2 cellular contexts compared by ENCODE assay signal in genomic region chr4:162131256-162131655, GRCh38.
TF ChIP-seq lines count a peak whose summit lies in the region.

No MANE protein-coding gene starts in this region.

TF ChIP-seq in SK-N-SH, 30 proteins besides CTCF, POLR2A, EP300 and RAD21 (continued from another document):
- TF ChIP-seq, protein P1, sequence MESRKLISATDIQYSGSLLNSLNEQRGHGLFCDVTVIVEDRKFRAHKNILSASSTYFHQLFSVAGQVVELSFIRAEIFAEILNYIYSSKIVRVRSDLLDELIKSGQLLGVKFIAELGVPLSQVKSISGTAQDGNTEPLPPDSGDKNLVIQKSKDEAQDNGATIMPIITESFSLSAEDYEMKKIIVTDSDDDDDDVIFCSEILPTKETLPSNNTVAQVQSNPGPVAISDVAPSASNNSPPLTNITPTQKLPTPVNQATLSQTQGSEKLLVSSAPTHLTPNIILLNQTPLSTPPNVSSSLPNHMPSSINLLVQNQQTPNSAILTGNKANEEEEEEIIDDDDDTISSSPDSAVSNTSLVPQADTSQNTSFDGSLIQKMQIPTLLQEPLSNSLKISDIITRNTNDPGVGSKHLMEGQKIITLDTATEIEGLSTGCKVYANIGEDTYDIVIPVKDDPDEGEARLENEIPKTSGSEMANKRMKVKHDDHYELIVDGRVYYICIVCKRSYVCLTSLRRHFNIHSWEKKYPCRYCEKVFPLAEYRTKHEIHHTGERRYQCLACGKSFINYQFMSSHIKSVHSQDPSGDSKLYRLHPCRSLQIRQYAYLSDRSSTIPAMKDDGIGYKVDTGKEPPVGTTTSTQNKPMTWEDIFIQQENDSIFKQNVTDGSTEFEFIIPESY (IDR thresholded peaks at IDR 0.05; ENCODE audit: borderline replicate concordance, low read depth) = no peak
- TF ChIP-seq POLR2AphosphoS5 (IDR thresholded peaks at IDR 0.05; ENCODE audit: low read depth, low read length) = no peak
- no peak for TF ChIP-seq CHD2 (IDR thresholded peaks at IDR 0.05; ENCODE audit: low read length, partially characterized antibody)
- no peak for TF ChIP-seq FOXM1 (IDR thresholded peaks at IDR 0.05; ENCODE audit: low read depth)
- no peak for TF ChIP-seq ELF1 (IDR thresholded peaks at IDR 0.05)

TF ChIP-seq in SK-N-SH treated with all-trans-retinoic acid at 6 μM for 48 hours, 23 proteins besides CTCF, POLR2A, EP300 and RAD21 (continued from another document):
- no peak for TF ChIP-seq TSHZ2 (CRISPR knock-in tag; IDR thresholded peaks at IDR 0.05)
- no peak for TF ChIP-seq ESRRG (CRISPR knock-in tag; IDR thresholded peaks at IDR 0.05)
- no peak for TF ChIP-seq ZNF8 (CRISPR knock-in tag; IDR thresholded peaks at IDR 0.05)
- no peak for TF ChIP-seq ZNF70 (CRISPR knock-in tag; IDR thresholded peaks at IDR 0.05)
- no peak for TF ChIP-seq PPARA (CRISPR knock-in tag; IDR thresholded peaks at IDR 0.05; ENCODE audit: borderline replicate concordance)
